Comparison of ENCODE assay signal across 8 cellular contexts in genomic region chr7:786472-787255, GRCh38. TPM values are rescaled to one million over a fixed set of nuclear protein-coding genes. Genes with fewer than 3 reads are reported as not detected.
DNase-seq lines count a peak whose midpoint lies in the region; ATAC-seq, FAIRE-seq and TF ChIP-seq lines count a peak whose summit lies in the region.

No MANE protein-coding gene starts in this region.

- TF ChIP-seq EP300 in SK-N-SH (IDR thresholded peaks at IDR 0.05; ENCODE audit: borderline replicate concordance in 1 of 2, low read depth in 1 of 2, low read length in 1 of 2): no peak

- TF ChIP-seq CTCF in SK-N-SH (IDR thresholded peaks at IDR 0.05): peak; percentile 98

- H3K4me3 Mint-ChIP-seq in activated naive CD8-positive, alpha-beta T cell treated with anti-CD3 and anti-CD28 coated beads for 36 hours: no peak overlapping the region

- H3K9me3 ChIP-seq in SK-N-SH (no peaks in the 10 kb centered on the region), small intestine (ENCODE audit: control insufficient read depth, low read depth) (no peaks in the 10 kb centered on the region)

- CTCF ChIA-PET in SK-N-SH (lab: Yijun Ruan, JAX): interaction anchor here (0.6 to 7.9 kb wide), 26 partner anchors 10 to 403 kb away, joined by 3 to 103 read pairs (median 6); no protein-coding TSS in a partner anchor

- peaks cover 2% of the 10 kb centered on the region for H3K4me1 Mint-ChIP-seq in activated naive CD8-positive, alpha-beta T cell treated with anti-CD3 and anti-CD28 coated beads for 36 hours

- WGBS in SK-N-SH (ENCODE audit: low lambda C conversion rate): 69% methylated on average over 11 of the region's 11 CpGs
- 48 to 63% (median 62%) methylated on average over 11 of the region's 11 CpGs for WGBS in small intestine, 3 donors

- H3K9me2 ChIP-seq in SK-N-SH: no peaks in the 10 kb centered on the region

- H3K79me2 ChIP-seq in SK-N-SH (ENCODE audit: insufficient read depth): no peaks in the 10 kb centered on the region; the same call in 1 of the 2 replicates

- H3K27ac ChIP-seq in SK-N-SH (ENCODE audit: low read depth in 2 of 2, low read length in 1 of 2) (no peak overlapping the region), small intestine (ENCODE audit: low read depth in 1 of 2, low read length in 1 of 2) (no peak overlapping the region)

- POLR2A ChIA-PET in SK-N-SH (lab: Yijun Ruan, JAX): no interaction called here

- no peaks in the 10 kb centered on the region for H4K20me1 ChIP-seq in SK-N-SH (ENCODE audit: insufficient read depth)

- no peak overlapping the region for H3K27ac Mint-ChIP-seq in activated naive CD8-positive, alpha-beta T cell treated with anti-CD3 and anti-CD28 coated beads for 36 hours

- H3F3A ChIP-seq in SK-N-SH (replicated peaks; ENCODE audit: insufficient read depth): no peaks in the 10 kb centered on the region

- no peaks in the 10 kb centered on the region; a peak in 1 of 4 replicates for H3K4me1 ChIP-seq in SK-N-SH (ENCODE audit: control insufficient read depth in 1 of 2, insufficient read depth in 2 of 2, low read depth in 1 of 2, low read length in 1 of 2)
- no peaks in the 10 kb centered on the region for H3K4me1 ChIP-seq in small intestine (ENCODE audit: control insufficient read depth in 2 of 2, insufficient read depth in 1 of 2, low read depth in 1 of 2, low read length in 1 of 2)

- DNase-seq in CMK (ENCODE audit: low read depth) (peak; percentile 12), HPDE6-E6E7 (ENCODE audit: extremely low spot score) (peak; percentile 80), SK-N-SH (peak; percentile 95), left cardiac atrium (peak; percentile 77), small intestine (peak; percentile 65), mesenteric fat pad (ENCODE audit: low spot score) (no peak)
- peak; percentile 56 for DNase-seq in activated naive CD8-positive, alpha-beta T cell treated with anti-CD3 and anti-CD28 coated beads for 36 hours

- intact Hi-C loops in left cardiac atrium (cut with DNase I): loop anchor here (5.0 to 10.0 kb wide), 2 partner anchors 86 to 88 kb away; partner anchors contain the start of gene GET4 (in 1 of the 2)

- H3K27me3 ChIP-seq in SK-N-SH (ENCODE audit: insufficient read depth): no peaks in the 10 kb centered on the region
- no peaks in the 10 kb centered on the region for H3K27me3 ChIP-seq in small intestine (ENCODE audit: control insufficient read depth in 2 of 2, insufficient read depth in 2 of 2, low read length in 2 of 2)

- peak; percentile 92 for TF ChIP-seq RAD21 in SK-N-SH (IDR thresholded peaks at IDR 0.05; ENCODE audit: low read length)

- no peaks in the 10 kb centered on the region for H3K9me3 Mint-ChIP-seq in activated naive CD8-positive, alpha-beta T cell treated with anti-CD3 and anti-CD28 coated beads for 36 hours

- FAIRE-seq in small intestine (lab: Jason Lieb, UNC): no peak

- no peaks in the 10 kb centered on the region for H3K27me3 Mint-ChIP-seq in activated naive CD8-positive, alpha-beta T cell treated with anti-CD3 and anti-CD28 coated beads for 36 hours

- ATAC-seq in left cardiac atrium (peak; percentile 77 to 80), GM21576 (IDR thresholded peaks at IDR 0.05; ENCODE audit: unreplicated experiment) (no peak)

- peaks cover 41% of the 10 kb centered on the region for H3K36me3 Mint-ChIP-seq in activated naive CD8-positive, alpha-beta T cell treated with anti-CD3 and anti-CD28 coated beads for 36 hours

- H3K4me3 ChIP-seq in SK-N-SH (ENCODE audit: low read depth in 2 of 2, low read length in 1 of 2) (no peak overlapping the region), small intestine (ENCODE audit: low read depth in 1 of 2, low read length in 2 of 2) (no peak overlapping the region)

- no peak overlapping the region for H3K4me2 ChIP-seq in SK-N-SH

- no peak overlapping the region for H3K9ac ChIP-seq in SK-N-SH

- H2AFZ ChIP-seq in SK-N-SH (ENCODE audit: low read depth): no peak overlapping the region

- H3K36me3 ChIP-seq in SK-N-SH (replicated peaks in 1 of 2; ENCODE audit: control insufficient read depth in 1 of 2, insufficient read depth in 2 of 2, low read length in 1 of 2) (peaks cover 35 to 43% of the 10 kb centered on the region in 2 experiments), small intestine (ENCODE audit: control insufficient read depth in 2 of 2, insufficient read depth in 2 of 2, low read length in 2 of 2) (no peaks in the 10 kb centered on the region)

TF ChIP-seq in SK-N-SH, 30 proteins besides CTCF, POLR2A, EP300 and RAD21:
- TF ChIP-seq SIN3A (IDR thresholded peaks at IDR 0.05; ENCODE audit: borderline replicate concordance, low read depth, low read length) (peak; percentile 72), NRF1 (IDR thresholded peaks at IDR 0.05; ENCODE audit: low read depth, low read length) (no peak), RCOR1 (IDR thresholded peaks at IDR 0.05; ENCODE audit: low read length) (no peak), SMC3 (IDR thresholded peaks at IDR 0.05; ENCODE audit: low read depth, low read length) (peak; percentile 91), ELF1 (IDR thresholded peaks at IDR 0.05) (no peak), POLR2AphosphoS5 (IDR thresholded peaks at IDR 0.05; ENCODE audit: low read depth, low read length) (no peak), EZH2phosphoT487 (IDR thresholded peaks at IDR 0.05; ENCODE audit: borderline replicate concordance, low read depth) (no peak), IRF3 (IDR thresholded peaks at IDR 0.05; ENCODE audit: low read depth, low read length) (no peak), MAX (IDR thresholded peaks at IDR 0.05; ENCODE audit: low read depth) (0 out of 2 replicates have a peak, but pooled peaks have one; percentile 25)
TF ChIP-seq in SK-N-SH: peak in this region for 3.

RNA-seq across cellular contexts. Expression of gene SUN1, which starts 45.6 kb away (rescaled TPM):
- polyA plus RNA-seq in SK-N-SH (2012; rRNA removed) (369 and 560 TPM in 2 replicates), small intestine (10 to 100 TPM; 41.6 to 63.7 (median 58.6) TPM)
- polyA plus RNA-seq in SK-N-SH (2012; cell fraction: cytosol; rRNA removed): 137 and 282 TPM in 2 replicates
- polyA plus RNA-seq in SK-N-SH (2012; cell fraction: nucleus; rRNA removed): 1,170 and 1,470 TPM in 2 replicates
- 10 to 100 TPM; 50.1 to 53.4 TPM for total RNA-seq in activated naive CD8-positive, alpha-beta T cell treated with anti-CD3 and anti-CD28 coated beads for 36 hours
- total RNA-seq in left cardiac atrium (100 to 1,000 TPM; 124 to 136 TPM), mesenteric fat pad (144 TPM)

RNA-seq across cellular contexts. Expression of gene PRKAR1B, which starts 59.6 kb away (rescaled TPM):
- polyA plus RNA-seq in SK-N-SH (2012; rRNA removed) (50.5 and 63.7 TPM in 2 replicates), small intestine (10 to 100 TPM in 1 of 3 donors, 1 to 10 TPM in 2; 9.5 to 27.6 (median 9.6) TPM)
- polyA plus RNA-seq in SK-N-SH (2012; cell fraction: cytosol; rRNA removed): 43.8 and 69.6 TPM in 2 replicates
- 55.8 and 70.9 TPM in 2 replicates for polyA plus RNA-seq in SK-N-SH (2012; cell fraction: nucleus; rRNA removed)
- 10 to 100 TPM; 38.1 to 40.2 TPM for total RNA-seq in activated naive CD8-positive, alpha-beta T cell treated with anti-CD3 and anti-CD28 coated beads for 36 hours
- total RNA-seq in left cardiac atrium (10 to 100 TPM; 15.8 to 19.8 TPM), mesenteric fat pad (11.7 TPM)
